In the genomic region with DNA sequence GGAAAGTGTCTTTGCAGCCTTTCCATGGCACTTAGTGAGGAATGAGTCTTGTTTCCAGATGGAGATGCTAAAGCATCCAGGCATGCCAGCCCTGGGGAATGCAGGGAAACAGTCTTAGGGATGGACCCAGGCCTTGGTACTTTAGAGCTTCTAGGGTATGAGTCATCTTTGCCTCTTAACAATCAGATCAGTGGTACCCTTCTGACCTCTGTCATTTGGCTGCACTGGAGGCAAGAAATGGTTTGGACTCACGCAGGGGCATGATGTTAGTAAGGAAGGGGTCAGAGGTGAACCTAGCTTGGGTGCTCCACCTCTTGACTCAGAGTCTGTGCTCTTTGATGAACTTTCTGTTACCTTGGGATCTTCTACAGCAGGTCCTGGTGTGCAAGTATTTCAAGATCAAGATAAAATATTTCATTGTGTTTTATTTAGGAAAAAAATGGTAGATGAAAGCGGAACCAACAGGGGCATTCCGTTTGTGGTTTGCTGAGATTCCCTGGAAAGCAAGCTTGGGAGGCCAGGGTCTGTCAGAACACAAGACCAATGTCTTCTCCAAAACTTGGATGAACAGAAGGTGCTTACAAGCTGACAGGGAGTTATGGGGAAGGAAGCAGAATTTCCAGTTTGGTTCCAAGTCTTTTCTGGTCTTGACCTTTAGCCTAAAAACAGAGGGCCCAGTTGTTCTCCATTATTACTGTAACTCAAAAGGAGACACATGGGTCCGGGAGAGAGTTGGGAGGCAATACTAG, we compare ENCODE assay signal across 14 cellular contexts.
A peak's percentile ranks its signal among the peaks of the same experiment; 100 is the strongest.
DNase-seq lines count a peak whose midpoint lies in the region; FAIRE-seq and TF ChIP-seq lines count a peak whose summit lies in the region.
"Had no signal": no experiment of that assay in that cellular context is flagged by ENCODE, and none has a peak within 500 bp of the region (broad histone marks: within the 10 kb centered on the region; RNA-seq: fewer than 3 reads in every experiment).

No MANE protein-coding gene starts in this region.

- no peaks in the 10 kb centered on the region for H3K9me1 ChIP-seq in endothelial cell of umbilical vein (replicated peaks; ENCODE audit: control insufficient read depth, extremely low read depth, insufficient read depth, low read length)

- H3K4me1 ChIP-seq in endothelial cell of umbilical vein (ENCODE audit: control insufficient read depth, extremely low read depth, insufficient read depth, low read length) (peaks cover 40% of the 10 kb centered on the region), neutrophil (ENCODE audit: control insufficient read depth in 1 of 2, insufficient read depth in 1 of 2, low read depth in 1 of 2, low read length in 1 of 2) (peaks cover 60 to 63% of the 10 kb centered on the region in 2 experiments), Peyer's patch (no peaks in the 10 kb centered on the region)

- no peak overlapping the region for H2AFZ ChIP-seq in endothelial cell of umbilical vein (ENCODE audit: low read depth, low read length)

- in situ Hi-C loops in Caki2 (cut with HindIII; ENCODE audit: low pct_unique_long_range_greater_than_20kb, low sequenced_read_pairs): no loop called here

- no peaks in the 10 kb centered on the region for H3K36me3 ChIP-seq in endothelial cell of umbilical vein (ENCODE audit: control insufficient read depth in 2 of 2, extremely low read depth in 1 of 2, insufficient read depth in 2 of 2, low read length in 2 of 2)
- H3K36me3 ChIP-seq in neutrophil: no peaks in the 10 kb centered on the region
- no peaks in the 10 kb centered on the region for H3K36me3 ChIP-seq in Peyer's patch
- H3K36me3 ChIP-seq: gastroesophageal sphincter, vagina had no signal

- CTCF ChIA-PET in endothelial cell of umbilical vein (lab: Charles Lee): interaction anchor here (1.9 kb wide), 1 partner anchor 240 kb away, joined by 4 read pairs; no protein-coding TSS in a partner anchor

- BruUV-seq in endothelial cell of umbilical vein (replicated peaks; lab: Mats Ljungman, UMichigan): no TSS peak

- H3K4me3 ChIP-seq in endothelial cell of umbilical vein (replicated peaks in 1 of 3; ENCODE audit: insufficient read depth in 1 of 3, low read depth in 1 of 3, low read length in 3 of 3) (no peak overlapping the region), neutrophil (ENCODE audit: low read depth in 1 of 2, low read length in 1 of 2) (peak overlapping the region; percentile 21 to 33), Peyer's patch (no peak overlapping the region)
- H3K4me3 ChIP-seq: gastroesophageal sphincter, vagina had no signal

- intact Hi-C loops in endothelial cell of umbilical vein (cut with micrococcal nuclease): loop anchor here (1.0 to 10.0 kb wide), 10 partner anchors 22 to 632 kb away; no protein-coding TSS in a partner anchor

- peak; percentile 46 for TF ChIP-seq POLR2A in endothelial cell of umbilical vein (IDR thresholded peaks at IDR 0.05; ENCODE audit: low read depth, low read length)
- TF ChIP-seq POLR2A in Peyer's patch (IDR thresholded peaks at IDR 0.05): no peak

- H3K4me2 ChIP-seq in endothelial cell of umbilical vein (ENCODE audit: insufficient read depth, low read length): peak overlapping the region; percentile 9

- H4K20me1 ChIP-seq in endothelial cell of umbilical vein (replicated peaks; ENCODE audit: control insufficient read depth, extremely low read depth, insufficient read depth, low read length): no peaks in the 10 kb centered on the region

- FAIRE-seq in endothelial cell of umbilical vein (lab: Jason Lieb, UNC): peak; percentile 87

- POLR2A ChIA-PET in endothelial cell of umbilical vein (lab: Charles Lee): interaction anchor here (1.3 to 2.5 kb wide), 2 partner anchors 215 to 216 kb away, joined by 3 to 8 read pairs; partner anchors contain the start of gene ZFP36L1

- TF ChIP-seq CTCF in endothelial cell of umbilical vein (IDR thresholded peaks at IDR 0.05; ENCODE audit: extremely low read depth in 1 of 2, insufficient read depth in 1 of 2, low read depth in 1 of 2, low read length in 2 of 2): no peak
- TF ChIP-seq CTCF in neutrophil (IDR thresholded peaks at IDR 0.05): no peak
- no peak for TF ChIP-seq CTCF in GM10266 (IDR thresholded peaks at IDR 0.05; ENCODE audit: control insufficient read depth, insufficient read depth, low read depth, missing control alignments)
- TF ChIP-seq CTCF in Peyer's patch (IDR thresholded peaks at IDR 0.05): no peak

- H3K27me3 ChIP-seq in endothelial cell of umbilical vein (ENCODE audit: control insufficient read depth in 2 of 2, insufficient read depth in 2 of 2, low read length in 2 of 2) (no peaks in the 10 kb centered on the region), neutrophil (no peaks in the 10 kb centered on the region), Peyer's patch (no peaks in the 10 kb centered on the region)
- H3K27me3 ChIP-seq: gastroesophageal sphincter, vagina had no signal

- peak; percentile 94 for DNase-seq in Caki2 (ENCODE audit: low read depth)
- DNase-seq in NCI-H226: peak; percentile 87
- DNase-seq in endothelial cell of umbilical vein (ENCODE audit: low read depth, low spot score): peak; percentile 62
- no peak for DNase-seq in GM19238 (ENCODE audit: insufficient read length, low spot score)
- no peak for DNase-seq in GM10266 (ENCODE audit: extremely low spot score)
- DNase-seq in Ammon's horn (ENCODE audit: low spot score): no peak
- DNase-seq in Peyer's patch: no peak
- DNase-seq: anterior cingulate cortex; naive thymus-derived CD8-positive, alpha-beta T cell; NCI-H187 treated with DMSO at 0.1 percent for 48 hours had no signal

- H3K9me3 ChIP-seq in endothelial cell of umbilical vein (replicated peaks; ENCODE audit: control insufficient read depth, insufficient read depth, low read length) (no peaks in the 10 kb centered on the region), neutrophil (no peaks in the 10 kb centered on the region), Peyer's patch (no peaks in the 10 kb centered on the region)
- H3K9me3 ChIP-seq: gastroesophageal sphincter, vagina had no signal

- H3K79me2 ChIP-seq in endothelial cell of umbilical vein (ENCODE audit: control insufficient read depth, insufficient read depth, low read length): no peaks in the 10 kb centered on the region

- peak overlapping the region; percentile 20 for H3K9ac ChIP-seq in endothelial cell of umbilical vein (replicated peaks; ENCODE audit: extremely low read depth, insufficient read depth, low read length)

- dilution Hi-C loops in endothelial cell of umbilical vein (cut with MboI; ENCODE audit: extremely low pct_ligation_motif_present, low sequenced_read_pairs): no loop called here

- peak overlapping the region; percentile 77 for H3K27ac ChIP-seq in endothelial cell of umbilical vein (ENCODE audit: insufficient read depth, low read depth, low read length)
- H3K27ac ChIP-seq in neutrophil: peak overlapping the region; percentile 98
- H3K27ac ChIP-seq in Peyer's patch: no peak overlapping the region
- H3K27ac ChIP-seq: HL-60 had no signal

TF ChIP-seq in endothelial cell of umbilical vein, 7 proteins besides CTCF, POLR2A, EP300 and RAD21:
- TF ChIP-seq EZH2 (IDR thresholded peaks at IDR 0.05; ENCODE audit: borderline replicate concordance, low read depth, low read length, severe bottlenecking) (no peak), POLR2AphosphoS5 (IDR thresholded peaks at IDR 0.05; ENCODE audit: insufficient read depth, low read depth, low read length) (peak; percentile 20), FOS (IDR thresholded peaks at IDR 0.05; ENCODE audit: borderline replicate concordance, insufficient read depth, low read length) (peak; percentile 74), MYC (IDR thresholded peaks at IDR 0.05; ENCODE audit: low read depth, low read length) (no peak), MAX (IDR thresholded peaks at IDR 0.05; ENCODE audit: insufficient read depth, insufficient read length) (no peak), JUN (IDR thresholded peaks at IDR 0.05; ENCODE audit: borderline replicate concordance, insufficient read depth, insufficient read length, low read depth) (peak; percentile 81), GATA2 (IDR thresholded peaks at IDR 0.05; ENCODE audit: insufficient read depth, insufficient read length, low read depth, low read length) (peak; percentile 93)

Comparison
In these comparisons a context has a peak if more than half of its experiments do, and no peak if none do; other contexts are left out.
1. DNase-seq: peak in Caki2 (single experiment), NCI-H226 (single experiment) and endothelial cell of umbilical vein (single experiment); none in GM19238 (single experiment), GM10266 (single experiment), Ammon's horn (single experiment) and Peyer's patch (0 of 3).
2. H3K27ac ChIP-seq: peak in endothelial cell of umbilical vein (single experiment) and neutrophil (single experiment); none in Peyer's patch (0 of 4).
3. H3K4me3 ChIP-seq: peak in neutrophil (2 of 2); none in endothelial cell of umbilical vein (0 of 3) and Peyer's patch (0 of 4).